1 cellular context compared by ENCODE assay signal in the genomic region with DNA sequence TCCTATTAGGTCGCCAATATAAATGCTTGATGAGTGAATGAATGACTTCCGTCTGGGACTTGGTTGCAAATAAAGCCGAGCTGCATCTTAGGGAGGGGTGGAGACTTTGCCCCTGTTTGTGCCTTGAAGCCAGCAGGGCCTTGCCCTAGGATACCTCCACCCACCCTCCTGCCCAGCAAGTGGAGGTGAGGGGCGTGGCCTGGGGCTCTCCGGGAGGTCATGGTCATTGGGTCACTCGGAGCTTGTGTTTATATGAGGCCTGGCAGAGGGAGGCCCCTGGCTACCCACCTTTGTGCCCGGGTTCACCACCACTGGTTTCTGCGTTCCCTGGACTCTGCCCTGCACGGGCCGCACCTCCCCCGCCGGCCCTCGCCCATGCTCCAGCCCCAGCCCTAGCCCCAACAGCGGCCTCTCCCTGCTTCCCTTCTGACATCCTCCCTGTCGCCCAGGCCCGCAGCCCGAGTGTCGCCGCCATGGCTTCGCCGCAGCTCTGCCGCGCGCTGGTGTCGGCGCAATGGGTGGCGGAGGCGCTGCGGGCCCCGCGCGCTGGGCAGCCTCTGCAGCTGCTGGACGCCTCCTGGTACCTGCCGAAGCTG.
A peak's percentile ranks its signal among the peaks of the same experiment; 100 is the strongest.
TF ChIP-seq lines count a peak whose summit lies in the region.

No MANE protein-coding gene starts in this region.

TF ChIP-seq in HepG2, 621 proteins besides CTCF, POLR2A, EP300 and RAD21 (continued from another document and continues in another):
- TF ChIP-seq NONO (IDR thresholded peaks at IDR 0.05), result no peak
- TF ChIP-seq NONO (CRISPR knock-in tag; conservative IDR thresholded peaks at IDR 0.05), result 0 out of 2 replicates have a peak, but pooled peaks have one; percentile 45
- TF ChIP-seq PHF5A (CRISPR knock-in tag; IDR thresholded peaks at IDR 0.05; ENCODE audit: low read depth, unreplicated experiment), result no peak
- no peak for TF ChIP-seq NFYB (CRISPR knock-in tag; IDR thresholded peaks at IDR 0.05)
- no peak for TF ChIP-seq ZNF296 (CRISPR knock-in tag; conservative IDR thresholded peaks at IDR 0.05)
- TF ChIP-seq ZNF124 (CRISPR knock-in tag; IDR thresholded peaks at IDR 0.05), result no peak
- no peak for TF ChIP-seq ZNF7 (CRISPR knock-in tag; IDR thresholded peaks at IDR 0.05)
- TF ChIP-seq, protein P1, sequence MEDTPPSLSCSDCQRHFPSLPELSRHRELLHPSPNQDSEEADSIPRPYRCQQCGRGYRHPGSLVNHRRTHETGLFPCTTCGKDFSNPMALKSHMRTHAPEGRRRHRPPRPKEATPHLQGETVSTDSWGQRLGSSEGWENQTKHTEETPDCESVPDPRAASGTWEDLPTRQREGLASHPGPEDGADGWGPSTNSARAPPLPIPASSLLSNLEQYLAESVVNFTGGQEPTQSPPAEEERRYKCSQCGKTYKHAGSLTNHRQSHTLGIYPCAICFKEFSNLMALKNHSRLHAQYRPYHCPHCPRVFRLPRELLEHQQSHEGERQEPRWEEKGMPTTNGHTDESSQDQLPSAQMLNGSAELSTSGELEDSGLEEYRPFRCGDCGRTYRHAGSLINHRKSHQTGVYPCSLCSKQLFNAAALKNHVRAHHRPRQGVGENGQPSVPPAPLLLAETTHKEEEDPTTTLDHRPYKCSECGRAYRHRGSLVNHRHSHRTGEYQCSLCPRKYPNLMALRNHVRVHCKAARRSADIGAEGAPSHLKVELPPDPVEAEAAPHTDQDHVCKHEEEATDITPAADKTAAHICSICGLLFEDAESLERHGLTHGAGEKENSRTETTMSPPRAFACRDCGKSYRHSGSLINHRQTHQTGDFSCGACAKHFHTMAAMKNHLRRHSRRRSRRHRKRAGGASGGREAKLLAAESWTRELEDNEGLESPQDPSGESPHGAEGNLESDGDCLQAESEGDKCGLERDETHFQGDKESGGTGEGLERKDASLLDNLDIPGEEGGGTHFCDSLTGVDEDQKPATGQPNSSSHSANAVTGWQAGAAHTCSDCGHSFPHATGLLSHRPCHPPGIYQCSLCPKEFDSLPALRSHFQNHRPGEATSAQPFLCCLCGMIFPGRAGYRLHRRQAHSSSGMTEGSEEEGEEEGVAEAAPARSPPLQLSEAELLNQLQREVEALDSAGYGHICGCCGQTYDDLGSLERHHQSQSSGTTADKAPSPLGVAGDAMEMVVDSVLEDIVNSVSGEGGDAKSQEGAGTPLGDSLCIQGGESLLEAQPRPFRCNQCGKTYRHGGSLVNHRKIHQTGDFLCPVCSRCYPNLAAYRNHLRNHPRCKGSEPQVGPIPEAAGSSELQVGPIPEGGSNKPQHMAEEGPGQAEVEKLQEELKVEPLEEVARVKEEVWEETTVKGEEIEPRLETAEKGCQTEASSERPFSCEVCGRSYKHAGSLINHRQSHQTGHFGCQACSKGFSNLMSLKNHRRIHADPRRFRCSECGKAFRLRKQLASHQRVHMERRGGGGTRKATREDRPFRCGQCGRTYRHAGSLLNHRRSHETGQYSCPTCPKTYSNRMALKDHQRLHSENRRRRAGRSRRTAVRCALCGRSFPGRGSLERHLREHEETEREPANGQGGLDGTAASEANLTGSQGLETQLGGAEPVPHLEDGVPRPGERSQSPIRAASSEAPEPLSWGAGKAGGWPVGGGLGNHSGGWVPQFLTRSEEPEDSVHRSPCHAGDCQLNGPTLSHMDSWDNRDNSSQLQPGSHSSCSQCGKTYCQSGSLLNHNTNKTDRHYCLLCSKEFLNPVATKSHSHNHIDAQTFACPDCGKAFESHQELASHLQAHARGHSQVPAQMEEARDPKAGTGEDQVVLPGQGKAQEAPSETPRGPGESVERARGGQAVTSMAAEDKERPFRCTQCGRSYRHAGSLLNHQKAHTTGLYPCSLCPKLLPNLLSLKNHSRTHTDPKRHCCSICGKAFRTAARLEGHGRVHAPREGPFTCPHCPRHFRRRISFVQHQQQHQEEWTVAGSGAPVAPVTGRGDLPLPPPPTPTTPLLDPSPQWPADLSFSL (CRISPR knock-in tag; IDR thresholded peaks at IDR 0.05), result no peak
- TF ChIP-seq, protein P2, sequence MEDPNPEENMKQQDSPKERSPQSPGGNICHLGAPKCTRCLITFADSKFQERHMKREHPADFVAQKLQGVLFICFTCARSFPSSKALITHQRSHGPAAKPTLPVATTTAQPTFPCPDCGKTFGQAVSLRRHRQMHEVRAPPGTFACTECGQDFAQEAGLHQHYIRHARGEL (CRISPR knock-in tag; IDR thresholded peaks at IDR 0.05), result 0 out of 2 replicates have a peak, but pooled peaks have one; percentile 9
- TF ChIP-seq ZNF24 (IDR thresholded peaks at IDR 0.05), result no peak
- no peak for TF ChIP-seq ZNF446 (CRISPR knock-in tag; IDR thresholded peaks at IDR 0.05)
- TF ChIP-seq ZNF430 (CRISPR knock-in tag; IDR thresholded peaks at IDR 0.05), result no peak
- no peak for TF ChIP-seq ATRX (CRISPR knock-in tag; IDR thresholded peaks at IDR 0.05; ENCODE audit: borderline replicate concordance)
- TF ChIP-seq, protein P3, sequence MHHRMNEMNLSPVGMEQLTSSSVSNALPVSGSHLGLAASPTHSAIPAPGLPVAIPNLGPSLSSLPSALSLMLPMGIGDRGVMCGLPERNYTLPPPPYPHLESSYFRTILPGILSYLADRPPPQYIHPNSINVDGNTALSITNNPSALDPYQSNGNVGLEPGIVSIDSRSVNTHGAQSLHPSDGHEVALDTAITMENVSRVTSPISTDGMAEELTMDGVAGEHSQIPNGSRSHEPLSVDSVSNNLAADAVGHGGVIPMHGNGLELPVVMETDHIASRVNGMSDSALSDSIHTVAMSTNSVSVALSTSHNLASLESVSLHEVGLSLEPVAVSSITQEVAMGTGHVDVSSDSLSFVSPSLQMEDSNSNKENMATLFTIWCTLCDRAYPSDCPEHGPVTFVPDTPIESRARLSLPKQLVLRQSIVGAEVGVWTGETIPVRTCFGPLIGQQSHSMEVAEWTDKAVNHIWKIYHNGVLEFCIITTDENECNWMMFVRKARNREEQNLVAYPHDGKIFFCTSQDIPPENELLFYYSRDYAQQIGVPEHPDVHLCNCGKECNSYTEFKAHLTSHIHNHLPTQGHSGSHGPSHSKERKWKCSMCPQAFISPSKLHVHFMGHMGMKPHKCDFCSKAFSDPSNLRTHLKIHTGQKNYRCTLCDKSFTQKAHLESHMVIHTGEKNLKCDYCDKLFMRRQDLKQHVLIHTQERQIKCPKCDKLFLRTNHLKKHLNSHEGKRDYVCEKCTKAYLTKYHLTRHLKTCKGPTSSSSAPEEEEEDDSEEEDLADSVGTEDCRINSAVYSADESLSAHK (CRISPR knock-in tag; IDR thresholded peaks at IDR 0.05; ENCODE audit: borderline replicate concordance), result no peak
- no peak for TF ChIP-seq ZSCAN20 (CRISPR knock-in tag; IDR thresholded peaks at IDR 0.05; ENCODE audit: borderline replicate concordance)
- TF ChIP-seq ZNF44 (CRISPR knock-in tag; IDR thresholded peaks at IDR 0.05), result no peak
- 0 out of 2 replicates have a peak, but pooled peaks have one; percentile 53 for TF ChIP-seq TRIM24 (CRISPR knock-in tag; IDR thresholded peaks at IDR 0.05)
- no peak for TF ChIP-seq KMT2B (CRISPR knock-in tag; IDR thresholded peaks at IDR 0.05)
- TF ChIP-seq REPIN1 (CRISPR knock-in tag; IDR thresholded peaks at IDR 0.05; ENCODE audit: borderline replicate concordance, low read depth), result peak; percentile 75; the same call in 1 of the 2 replicates
- TF ChIP-seq, protein P4, sequence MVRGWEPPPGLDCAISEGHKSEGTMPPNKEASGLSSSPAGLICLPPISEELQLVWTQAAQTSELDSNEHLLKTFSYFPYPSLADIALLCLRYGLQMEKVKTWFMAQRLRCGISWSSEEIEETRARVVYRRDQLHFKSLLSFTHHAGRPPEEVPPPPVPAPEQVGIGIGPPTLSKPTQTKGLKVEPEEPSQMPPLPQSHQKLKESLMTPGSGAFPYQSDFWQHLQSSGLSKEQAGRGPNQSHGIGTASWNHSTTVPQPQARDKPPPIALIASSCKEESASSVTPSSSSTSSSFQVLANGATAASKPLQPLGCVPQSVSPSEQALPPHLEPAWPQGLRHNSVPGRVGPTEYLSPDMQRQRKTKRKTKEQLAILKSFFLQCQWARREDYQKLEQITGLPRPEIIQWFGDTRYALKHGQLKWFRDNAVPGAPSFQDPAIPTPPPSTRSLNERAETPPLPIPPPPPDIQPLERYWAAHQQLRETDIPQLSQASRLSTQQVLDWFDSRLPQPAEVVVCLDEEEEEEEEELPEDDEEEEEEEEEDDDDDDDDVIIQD (CRISPR knock-in tag; IDR thresholded peaks at IDR 0.05; ENCODE audit: low read depth), result no peak
- no peak for TF ChIP-seq HOXA9 (CRISPR knock-in tag; IDR thresholded peaks at IDR 0.05; ENCODE audit: borderline replicate concordance)
- TF ChIP-seq, protein P5, sequence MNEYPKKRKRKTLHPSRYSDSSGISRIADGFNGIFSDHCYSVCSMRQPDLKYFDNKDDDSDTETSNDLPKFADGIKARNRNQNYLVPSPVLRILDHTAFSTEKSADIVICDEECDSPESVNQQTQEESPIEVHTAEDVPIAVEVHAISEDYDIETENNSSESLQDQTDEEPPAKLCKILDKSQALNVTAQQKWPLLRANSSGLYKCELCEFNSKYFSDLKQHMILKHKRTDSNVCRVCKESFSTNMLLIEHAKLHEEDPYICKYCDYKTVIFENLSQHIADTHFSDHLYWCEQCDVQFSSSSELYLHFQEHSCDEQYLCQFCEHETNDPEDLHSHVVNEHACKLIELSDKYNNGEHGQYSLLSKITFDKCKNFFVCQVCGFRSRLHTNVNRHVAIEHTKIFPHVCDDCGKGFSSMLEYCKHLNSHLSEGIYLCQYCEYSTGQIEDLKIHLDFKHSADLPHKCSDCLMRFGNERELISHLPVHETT (CRISPR knock-in tag; conservative IDR thresholded peaks at IDR 0.05), result 0 out of 2 replicates have a peak, but pooled peaks have one; percentile 54
- TF ChIP-seq SETDB1 (CRISPR knock-in tag; IDR thresholded peaks at IDR 0.05; ENCODE audit: borderline replicate concordance), result no peak
- TF ChIP-seq, protein P6, sequence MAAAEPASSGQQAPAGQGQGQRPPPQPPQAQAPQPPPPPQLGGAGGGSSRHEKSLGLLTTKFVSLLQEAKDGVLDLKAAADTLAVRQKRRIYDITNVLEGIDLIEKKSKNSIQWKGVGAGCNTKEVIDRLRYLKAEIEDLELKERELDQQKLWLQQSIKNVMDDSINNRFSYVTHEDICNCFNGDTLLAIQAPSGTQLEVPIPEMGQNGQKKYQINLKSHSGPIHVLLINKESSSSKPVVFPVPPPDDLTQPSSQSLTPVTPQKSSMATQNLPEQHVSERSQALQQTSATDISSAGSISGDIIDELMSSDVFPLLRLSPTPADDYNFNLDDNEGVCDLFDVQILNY (CRISPR knock-in tag; conservative IDR thresholded peaks at IDR 0.05), result no peak
- no peak for TF ChIP-seq RAD51 (IDR thresholded peaks at IDR 0.05; ENCODE audit: borderline replicate concordance)
- no peak for TF ChIP-seq SNRNP70 (IDR thresholded peaks at IDR 0.05; ENCODE audit: low read depth, low read length)
- TF ChIP-seq, protein P7, sequence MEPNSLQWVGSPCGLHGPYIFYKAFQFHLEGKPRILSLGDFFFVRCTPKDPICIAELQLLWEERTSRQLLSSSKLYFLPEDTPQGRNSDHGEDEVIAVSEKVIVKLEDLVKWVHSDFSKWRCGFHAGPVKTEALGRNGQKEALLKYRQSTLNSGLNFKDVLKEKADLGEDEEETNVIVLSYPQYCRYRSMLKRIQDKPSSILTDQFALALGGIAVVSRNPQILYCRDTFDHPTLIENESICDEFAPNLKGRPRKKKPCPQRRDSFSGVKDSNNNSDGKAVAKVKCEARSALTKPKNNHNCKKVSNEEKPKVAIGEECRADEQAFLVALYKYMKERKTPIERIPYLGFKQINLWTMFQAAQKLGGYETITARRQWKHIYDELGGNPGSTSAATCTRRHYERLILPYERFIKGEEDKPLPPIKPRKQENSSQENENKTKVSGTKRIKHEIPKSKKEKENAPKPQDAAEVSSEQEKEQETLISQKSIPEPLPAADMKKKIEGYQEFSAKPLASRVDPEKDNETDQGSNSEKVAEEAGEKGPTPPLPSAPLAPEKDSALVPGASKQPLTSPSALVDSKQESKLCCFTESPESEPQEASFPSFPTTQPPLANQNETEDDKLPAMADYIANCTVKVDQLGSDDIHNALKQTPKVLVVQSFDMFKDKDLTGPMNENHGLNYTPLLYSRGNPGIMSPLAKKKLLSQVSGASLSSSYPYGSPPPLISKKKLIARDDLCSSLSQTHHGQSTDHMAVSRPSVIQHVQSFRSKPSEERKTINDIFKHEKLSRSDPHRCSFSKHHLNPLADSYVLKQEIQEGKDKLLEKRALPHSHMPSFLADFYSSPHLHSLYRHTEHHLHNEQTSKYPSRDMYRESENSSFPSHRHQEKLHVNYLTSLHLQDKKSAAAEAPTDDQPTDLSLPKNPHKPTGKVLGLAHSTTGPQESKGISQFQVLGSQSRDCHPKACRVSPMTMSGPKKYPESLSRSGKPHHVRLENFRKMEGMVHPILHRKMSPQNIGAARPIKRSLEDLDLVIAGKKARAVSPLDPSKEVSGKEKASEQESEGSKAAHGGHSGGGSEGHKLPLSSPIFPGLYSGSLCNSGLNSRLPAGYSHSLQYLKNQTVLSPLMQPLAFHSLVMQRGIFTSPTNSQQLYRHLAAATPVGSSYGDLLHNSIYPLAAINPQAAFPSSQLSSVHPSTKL (CRISPR knock-in tag; IDR thresholded peaks at IDR 0.05), result peak; percentile 87
- peak; percentile 92 for TF ChIP-seq RXRB (CRISPR knock-in tag; IDR thresholded peaks at IDR 0.05; ENCODE audit: borderline replicate concordance)
- no peak for TF ChIP-seq MIER2 (CRISPR knock-in tag; IDR thresholded peaks at IDR 0.05)
- no peak for TF ChIP-seq HNRNPK (IDR thresholded peaks at IDR 0.05; ENCODE audit: low read depth, low read length, poor library complexity, severe bottlenecking)
- no peak for TF ChIP-seq PCBP2 (optimal IDR thresholded peaks at IDR 0.05; ENCODE audit: low read depth, low read length, poor library complexity, severe bottlenecking)
- no peak for TF ChIP-seq RBAK (CRISPR knock-in tag; IDR thresholded peaks at IDR 0.05)
- no peak for TF ChIP-seq ZNF678 (CRISPR knock-in tag; IDR thresholded peaks at IDR 0.05)
- peak; percentile 52; the same call in 1 of the 2 replicates for TF ChIP-seq PITX1 (CRISPR knock-in tag; IDR thresholded peaks at IDR 0.05)
- TF ChIP-seq MAFG (CRISPR knock-in tag; IDR thresholded peaks at IDR 0.05), result no peak
- TF ChIP-seq FOXP1 (IDR thresholded peaks at IDR 0.05), result no peak
- peak; percentile 42; the same call in 1 of the 2 replicates for TF ChIP-seq FOXP1 (CRISPR knock-in tag; IDR thresholded peaks at IDR 0.05)
- TF ChIP-seq TAF15 (IDR thresholded peaks at IDR 0.05; ENCODE audit: low read depth, low read length, poor library complexity, severe bottlenecking), result peak; percentile 48
- no peak; the same call in 1 of the 2 replicates for TF ChIP-seq DPF2 (CRISPR knock-in tag; IDR thresholded peaks at IDR 0.05; ENCODE audit: borderline replicate concordance, low read depth)
- no peak for TF ChIP-seq HMGA1 (CRISPR knock-in tag; conservative IDR thresholded peaks at IDR 0.05)
